ENCODE assay signal across 20 cellular contexts in genomic region chr16:29991571-29991904, GRCh38. TPM values are rescaled to one million over a fixed set of nuclear protein-coding genes. Genes with fewer than 3 reads are reported as not detected.
DNase-seq lines count a peak whose midpoint lies in the region; ATAC-seq and TF ChIP-seq lines count a peak whose summit lies in the region.
"Had no signal": no experiment of that assay in that cellular context is flagged by ENCODE, and none has a peak within 500 bp of the region (broad histone marks: within the 10 kb centered on the region; RNA-seq: fewer than 3 reads in every experiment).

No MANE protein-coding gene starts in this region.

- no peak for TF ChIP-seq POLR2A in gastrocnemius medialis (IDR thresholded peaks at IDR 0.05)

- H3K36me3 ChIP-seq in gastrocnemius medialis: peaks cover 0 to 75% of the 10 kb centered on the region in 2 donors

- in situ Hi-C loops in gastrocnemius medialis (cut with MboI; ENCODE audit: low sequenced_read_pairs in 4 of 4): no loop called here

- H3K27me3 ChIP-seq in gastrocnemius medialis: no peaks in the 10 kb centered on the region
- H3K27me3 ChIP-seq: BE2C had no signal

- H3K4me1 ChIP-seq in gastrocnemius medialis: peaks cover 11 to 16% of the 10 kb centered on the region in 2 donors
- H3K4me1 ChIP-seq: BE2C had no signal

- no peaks in the 10 kb centered on the region for H3K9me3 Mint-ChIP-seq in chondrocyte (ENCODE audit: low read depth)
- H3K9me3 Mint-ChIP-seq: CD4-positive, CD25-positive, alpha-beta regulatory T cell had no signal

- H3K27ac Mint-ChIP-seq in chondrocyte (ENCODE audit: unreplicated experiment): no peak overlapping the region
- H3K27ac Mint-ChIP-seq: CD4-positive, CD25-positive, alpha-beta regulatory T cell had no signal

- peak; percentile 28 for DNase-seq in Right ventricle myocardium inferior (ENCODE audit: missing footprints)
- DNase-seq in left ventricle myocardium superior: no peak
- DNase-seq in chondrocyte (ENCODE audit: low spot score): peak; percentile 52
- peak; percentile 54 for DNase-seq in posterior vena cava (ENCODE audit: low spot score)
- DNase-seq in gastrocnemius medialis: no peak
- DNase-seq in stimulated activated CD4-positive, alpha-beta T cell treated with anti-CD3 and anti-CD28 coated beads, Interleukin-12 subunit alpha, Interleukin-12 subunit beta, amount 100 ng/mL, for 4 hours: no peak
- DNase-seq in OCI-M2 (lab: John Stamatoyannopoulos, UW; ENCODE audit: unreplicated experiment): no peak
- DNase-seq: BE2C; CD4-positive, CD25-positive, alpha-beta regulatory T cell; DMS153; GF-D8; GOT3; NCI-H1417; NCI-H187; NCI-H2227 treated with DMSO at 0.1 percent for 48 hours; NCI-H510A treated with DMSO at 0.1 percent for 48 hours; NCI-H82; PC-3; RPMI8226 had no signal

- intact Hi-C loops in Right ventricle myocardium inferior (cut with DNase I) (no loop called here), left ventricle myocardium superior (cut with micrococcal nuclease) (no loop called here), posterior vena cava (cut with DNase I) (no loop called here), gastrocnemius medialis (cut with DNase I; ENCODE audit: low total_unique reads) (loop anchor here (10.0 kb wide), 1 partner anchor 543 kb away; the partner anchor contains the start of gene ZNF747)

- ATAC-seq in Right ventricle myocardium inferior (no peak), left ventricle myocardium superior (no peak), gastrocnemius medialis (no peak)
- ATAC-seq: PC-3 had no signal

- no peaks in the 10 kb centered on the region for H3K9me3 ChIP-seq in gastrocnemius medialis
- H3K9me3 ChIP-seq: BE2C had no signal

- H3K36me3 Mint-ChIP-seq in chondrocyte (ENCODE audit: low read depth): peaks cover 25% of the 10 kb centered on the region

- no peak overlapping the region for H3K27ac ChIP-seq in gastrocnemius medialis
- H3K27ac ChIP-seq: KMS-11 had no signal

- peaks cover 19% of the 10 kb centered on the region for H3K4me1 Mint-ChIP-seq in chondrocyte (ENCODE audit: low read depth)

- H3K4me3 Mint-ChIP-seq in chondrocyte (ENCODE audit: unreplicated experiment): no peak overlapping the region

- no peaks in the 10 kb centered on the region for H3K27me3 Mint-ChIP-seq in chondrocyte (ENCODE audit: low read depth)

- no peak overlapping the region for H3K4me3 ChIP-seq in gastrocnemius medialis

- no peak for TF ChIP-seq CTCF in chondrocyte (IDR thresholded peaks at IDR 0.05)
- no peak for TF ChIP-seq CTCF in gastrocnemius medialis (IDR thresholded peaks at IDR 0.05 in 4 of 5, conservative IDR thresholded peaks at IDR 0.05 in 1 of 5)

RNA-seq across cellular contexts. Expression of gene HIRIP3, which starts 3.9 kb away (rescaled TPM):
- total RNA-seq in Right ventricle myocardium inferior: 20.2 TPM
- total RNA-seq in left ventricle myocardium superior: 19.4 TPM
- 8.4 to 14.0 TPM (median 9.9 TPM) in 3 replicates for total RNA-seq in chondrocyte
- 10 to 100 TPM; 12.1 to 14.2 TPM for total RNA-seq in posterior vena cava
- 10 to 100 TPM; 13.5 to 25.6 (median 17.2) TPM for total RNA-seq in gastrocnemius medialis

RNA-seq across cellular contexts. Expression of gene INO80E, which starts 4.5 kb away (rescaled TPM):
- total RNA-seq in Right ventricle myocardium inferior (32.4 TPM), left ventricle myocardium superior (31.3 TPM), chondrocyte (57.1 to 68.5 TPM (median 64.6 TPM) in 3 replicates), posterior vena cava (10 to 100 TPM; 42.2 to 46.0 TPM), gastrocnemius medialis (10 to 100 TPM; 45.4 to 74.8 (median 55.5) TPM)

RNA-seq across cellular contexts. Expression of gene TAOK2, which starts 17.9 kb away (rescaled TPM):
- total RNA-seq in Right ventricle myocardium inferior (32.7 TPM), left ventricle myocardium superior (34.9 TPM), chondrocyte (50.0 to 56.6 TPM (median 50.1 TPM) in 3 replicates), posterior vena cava (10 to 100 TPM; 35.0 to 35.7 TPM), gastrocnemius medialis (10 to 100 TPM; 15.9 to 31.0 (median 22.1) TPM)

RNA-seq across cellular contexts. Expression of gene DOC2A, which starts 19.3 kb away (rescaled TPM):
- total RNA-seq in Right ventricle myocardium inferior (0.35 TPM), left ventricle myocardium superior (0.82 TPM), chondrocyte (0.15 to 0.29 TPM in 2 of 3 replicates, not detected in the other), posterior vena cava (under 1 TPM; 0.28 to 0.33 TPM), gastrocnemius medialis (not detected)
- total RNA-seq: CD4-positive, CD25-positive, alpha-beta regulatory T cell had no signal

RNA-seq across cellular contexts. Expression of gene TMEM219, which starts 29.7 kb away (rescaled TPM):
- total RNA-seq in Right ventricle myocardium inferior: 74.4 TPM
- 66.2 TPM for total RNA-seq in left ventricle myocardium superior
- total RNA-seq in chondrocyte: 111 to 122 TPM (median 120 TPM) in 3 replicates
- 10 to 100 TPM; 58.4 to 80.9 TPM for total RNA-seq in posterior vena cava
- total RNA-seq in gastrocnemius medialis: 100 to 1,000 TPM in 1 of 4 donors, 10 to 100 TPM in 3; 48.1 to 120 (median 60.2) TPM

Comparison
In these comparisons a context has a peak if more than half of its experiments do, and no peak if none do; other contexts are left out.
1. DNase-seq: peak in Right ventricle myocardium inferior (single experiment), chondrocyte (single experiment) and posterior vena cava (single experiment); none in left ventricle myocardium superior (single experiment), gastrocnemius medialis (0 of 2), stimulated activated CD4-positive, alpha-beta T cell treated with anti-CD3 and anti-CD28 coated beads, Interleukin-12 subunit alpha, Interleukin-12 subunit beta, amount 100 ng/mL, for 4 hours (single experiment) and OCI-M2 (single experiment).